10 cellular contexts compared by ENCODE assay signal in the genomic region with DNA sequence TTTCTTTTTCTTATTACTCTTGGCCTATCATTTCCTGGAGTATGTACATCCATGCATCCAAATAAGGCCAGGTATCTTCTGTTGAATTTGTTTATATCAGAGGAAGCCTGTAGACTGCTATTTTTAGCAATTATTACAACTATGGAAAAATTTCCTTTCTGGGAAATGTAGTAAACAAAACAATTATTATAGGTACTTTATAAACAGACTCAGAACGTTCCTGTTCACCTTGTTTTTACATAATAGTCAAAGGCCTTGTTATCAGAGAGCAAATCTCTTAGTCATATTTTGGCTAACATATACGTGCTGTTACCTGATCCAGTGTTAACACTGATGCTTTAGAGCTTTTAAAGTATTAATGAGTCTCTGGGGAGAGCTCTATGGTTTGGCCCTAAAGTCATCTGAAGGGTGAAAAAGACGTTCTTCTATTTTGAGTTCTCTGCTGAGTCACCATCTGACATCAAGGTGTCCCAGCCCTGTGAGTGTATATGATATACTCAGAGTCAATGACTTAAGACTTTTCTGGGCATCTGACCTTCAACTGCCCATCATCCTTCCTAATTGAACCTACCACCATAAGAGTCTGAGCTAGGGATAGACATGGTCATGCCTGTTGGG. TPM values are rescaled to one million over a fixed set of nuclear protein-coding genes. Genes with fewer than 3 reads are reported as not detected.
DNase-seq lines count a peak whose midpoint lies in the region; ATAC-seq and TF ChIP-seq lines count a peak whose summit lies in the region.
"Had no signal": no experiment of that assay in that cellular context is flagged by ENCODE, and none has a peak within 500 bp of the region (broad histone marks: within the 10 kb centered on the region; RNA-seq: fewer than 3 reads in every experiment).

No MANE protein-coding gene starts in this region.

- CTCF ChIA-PET in A673 (lab: Charles Lee), result no interaction called here

- no peak for TF ChIP-seq CTCF in A673 (conservative IDR thresholded peaks at IDR 0.05; ENCODE audit: low read depth, low read length)
- TF ChIP-seq CTCF in hepatocyte (IDR thresholded peaks at IDR 0.05; ENCODE audit: poor library complexity), result no peak

- POLR2A ChIA-PET in A673 (lab: Charles Lee; ENCODE audit: low non-redundant PET), result no interaction called here

- no peak overlapping the region for H3K4me3 ChIP-seq in A673 (ENCODE audit: low read depth, low read length, poor library complexity, severe bottlenecking)
- no peak overlapping the region for H3K4me3 ChIP-seq in hepatocyte
- H3K4me3 ChIP-seq: BLaER1 had no signal

- H3K9me2 ChIP-seq in hepatocyte (replicated peaks; ENCODE audit: insufficient read depth), result no peaks in the 10 kb centered on the region

- DNase-seq in A673 (ENCODE audit: low spot score) (no peak), RPMI7951 (ENCODE audit: low read depth) (peak; percentile 11), hepatocyte (ENCODE audit: low spot score) (peak; percentile 16), NCI-H748 (lab: John Stamatoyannopoulos, UW; ENCODE audit: unreplicated experiment) (no peak), amygdala (lab: John Stamatoyannopoulos, UW) (no peak)
- DNase-seq: activated CD4-positive, CD25-positive, alpha-beta regulatory T cell treated with anti-CD3 and anti-CD28 coated beads, Interleukin-2, amount 50 U/mL, for 72 hours had no signal

- H3K79me2 ChIP-seq in hepatocyte, result no peaks in the 10 kb centered on the region

- H3K4me2 ChIP-seq in hepatocyte, result no peak overlapping the region
- H3K4me2 ChIP-seq: BLaER1 had no signal

- H3K4me1 ChIP-seq in A673 (ENCODE audit: insufficient read depth, low read length, poor library complexity, severe bottlenecking), result peaks cover 39% of the 10 kb centered on the region
- H3K4me1 ChIP-seq in hepatocyte (ENCODE audit: insufficient read depth), result peaks cover 6% of the 10 kb centered on the region

- no peaks in the 10 kb centered on the region for H3K36me3 ChIP-seq in A673 (ENCODE audit: insufficient read depth, low read length, poor library complexity, severe bottlenecking)
- H3K36me3 ChIP-seq in hepatocyte (replicated peaks; ENCODE audit: insufficient read depth, low read depth), result no peaks in the 10 kb centered on the region
- H3K36me3 ChIP-seq: BLaER1 had no signal

- intact Hi-C loops in A673 (cut with micrococcal nuclease; ENCODE audit: unreplicated experiment), result no loop called here

- H3K9me3 ChIP-seq in A673 (ENCODE audit: low read depth, low read length, poor library complexity, severe bottlenecking) (peaks cover 7% of the 10 kb centered on the region), hepatocyte (ENCODE audit: low read depth) (no peaks in the 10 kb centered on the region)

- H3K27me3 ChIP-seq in A673 (replicated peaks; ENCODE audit: insufficient read depth, low read depth, low read length, poor library complexity), result no peaks in the 10 kb centered on the region
- H3K27me3 ChIP-seq in hepatocyte, result no peaks in the 10 kb centered on the region
- H3K27me3 ChIP-seq: BLaER1 had no signal

- H3K27ac ChIP-seq in A673 (ENCODE audit: low read depth, low read length, poor library complexity, severe bottlenecking), result peak overlapping the region; percentile 50
- H3K27ac ChIP-seq in hepatocyte, result peak overlapping the region; percentile 54
- H3K27ac ChIP-seq: BLaER1 had no signal

- BruUV-seq in A673 (replicated peaks; lab: Mats Ljungman, UMichigan), result no TSS peak

- ATAC-seq in HG03095 (IDR thresholded peaks at IDR 0.05; ENCODE audit: unreplicated experiment) (peak; percentile 65), HG03039 (IDR thresholded peaks at IDR 0.05; ENCODE audit: unreplicated experiment) (no peak), HG02571 (IDR thresholded peaks at IDR 0.05; ENCODE audit: unreplicated experiment) (no peak)

- H2AFZ ChIP-seq in hepatocyte, result no peak overlapping the region

- WGBS in hepatocyte (ENCODE audit: low lambda C conversion rate, missing lambda C conversion rate), result 45% methylated on average over 3 of the region's 3 CpGs

- H4K20me1 ChIP-seq in hepatocyte (ENCODE audit: insufficient read depth, poor library complexity, severe bottlenecking), result no peaks in the 10 kb centered on the region
- H4K20me1 ChIP-seq: BLaER1 had no signal

RNA-seq across cellular contexts. Expression of gene SPARCL1, which starts 7.3 kb away (rescaled TPM):
- 1.1 and 1.8 TPM in 2 replicates for total RNA-seq in A673 (2021)
- 0.12 and 0.39 TPM in 2 replicates for total RNA-seq in RPMI7951 (2014; rRNA removed; shearing (Covaris generic))
- total RNA-seq in hepatocyte, result 37.9 and 45.4 TPM in 2 replicates
- 15.2 and 15.7 TPM in 2 replicates for polyA plus RNA-seq in hepatocyte

Comparison
In these comparisons a context has a peak if more than half of its experiments do, and no peak if none do; other contexts are left out.
1. DNase-seq: peak in RPMI7951 (single experiment) and hepatocyte (single experiment); none in A673 (single experiment), NCI-H748 (single experiment) and amygdala (0 of 56).
2. RNA of gene SPARCL1, which starts 7.3 kb away (total RNA-seq): 37.9 to 45.4 TPM in hepatocyte; 1.1 to 1.8 TPM in A673 and 0.12 to 0.39 TPM in RPMI7951; every median in the first group is over 10 times any median in the second.